ENCODE assay signal across 8 cellular contexts in genomic region chr1:61056674-61057439, GRCh38. TPM values are rescaled to one million over a fixed set of nuclear protein-coding genes. Genes with fewer than 3 reads are reported as not detected.
A peak's percentile ranks its signal among the peaks of the same experiment; 100 is the strongest.
DNase-seq lines count a peak whose midpoint lies in the region; ATAC-seq, FAIRE-seq and TF ChIP-seq lines count a peak whose summit lies in the region.

No MANE protein-coding gene starts in this region.

- H3K27me3 ChIP-seq in IMR-90 (ENCODE audit: control insufficient read depth, insufficient read depth, low read length), result peaks cover 33% of the 10 kb centered on the region
- no peaks in the 10 kb centered on the region for H3K27me3 ChIP-seq in SU-DHL-6 (ENCODE audit: low read length)
- no peaks in the 10 kb centered on the region for H3K27me3 ChIP-seq in skeletal muscle tissue (ENCODE audit: control insufficient read depth in 3 of 3, insufficient read depth in 3 of 3, low read length in 3 of 3)

- H3K23ac ChIP-seq in IMR-90 (ENCODE audit: low read depth, low read length), result 0 out of 2 replicates have a peak overlapping the region, but pooled peaks have one; percentile 8

- no peak overlapping the region for H4K5ac ChIP-seq in IMR-90 (ENCODE audit: low read depth, low read length)

- no peaks in the 10 kb centered on the region for H3K9me1 ChIP-seq in IMR-90 (ENCODE audit: insufficient read depth, low read length)

- in situ Hi-C loops in IMR-90 (cut with MboI; ENCODE audit: low sequenced_read_pairs), result loop anchor here (10.0 kb wide), 1 partner anchor 278 kb away; no protein-coding TSS in a partner anchor

- no peak overlapping the region for H3K4ac ChIP-seq in IMR-90 (ENCODE audit: low read depth, low read length)

- dilution Hi-C loops in IMR-90 (cut with HindIII; ENCODE audit: low sequenced_read_pairs, unreplicated experiment), result no loop called here

- TF ChIP-seq POLR2A in IMR-90 (IDR thresholded peaks at IDR 0.05; ENCODE audit: low read depth, low read length), result no peak

- H3K9me3 ChIP-seq in IMR-90 (ENCODE audit: control insufficient read depth, insufficient read depth, low read length) (no peaks in the 10 kb centered on the region), SU-DHL-6 (ENCODE audit: insufficient read depth, low read length) (no peaks in the 10 kb centered on the region), skeletal muscle tissue (ENCODE audit: control insufficient read depth in 3 of 3, low read length in 3 of 3) (no peaks in the 10 kb centered on the region)

- no peaks in the 10 kb centered on the region for H3K79me1 ChIP-seq in IMR-90 (ENCODE audit: low read depth in 1 of 2, low read length in 2 of 2)

- H3K14ac ChIP-seq in IMR-90 (replicated peaks; ENCODE audit: low read depth, low read length), result no peak overlapping the region

- BruUV-seq in IMR-90 (replicated peaks; lab: Mats Ljungman, UMichigan), result no TSS peak

- H3K79me2 ChIP-seq in SU-DHL-6 (ENCODE audit: insufficient read depth, low read length), result no peaks in the 10 kb centered on the region

- no peaks in the 10 kb centered on the region for H4K20me1 ChIP-seq in IMR-90 (ENCODE audit: insufficient read depth, low read length)
- H4K20me1 ChIP-seq in SU-DHL-6 (ENCODE audit: low read depth, low read length), result no peaks in the 10 kb centered on the region

- H3K36me3 ChIP-seq in IMR-90 (ENCODE audit: control insufficient read depth, insufficient read depth, low read length), result no peaks in the 10 kb centered on the region
- no peaks in the 10 kb centered on the region for H3K36me3 ChIP-seq in SU-DHL-6 (ENCODE audit: low read length)
- no peaks in the 10 kb centered on the region for H3K36me3 ChIP-seq in skeletal muscle tissue (ENCODE audit: control insufficient read depth in 3 of 3, insufficient read depth in 3 of 3, low read length in 3 of 3)

- H3K4me3 ChIP-seq in IMR-90 (ENCODE audit: insufficient read depth, low read depth, low read length) (peak overlapping the region; percentile 53), SU-DHL-6 (ENCODE audit: insufficient read depth, low read length, poor library complexity, severe bottlenecking) (peak overlapping the region; percentile 71), skeletal muscle tissue (ENCODE audit: low read length in 3 of 3) (peak overlapping the region; percentile 85 to 95 (median 87))

- H3K4me2 ChIP-seq in IMR-90 (ENCODE audit: low read depth, low read length) (peak overlapping the region; percentile 64), SU-DHL-6 (ENCODE audit: low read depth, low read length, poor library complexity, severe bottlenecking) (peak overlapping the region; percentile 69)

- TF ChIP-seq CTCF in C4-2B (conservative IDR thresholded peaks at IDR 0.05) (no peak), IMR-90 (conservative IDR thresholded peaks at IDR 0.05; ENCODE audit: low read depth, low read length) (no peak), SU-DHL-6 (IDR thresholded peaks at IDR 0.05; ENCODE audit: insufficient read depth, low read length, poor library complexity, severe bottlenecking) (no peak), D721Med (IDR thresholded peaks at IDR 0.05; ENCODE audit: insufficient read depth, missing control alignments) (no peak)

- peak; percentile 38 for DNase-seq in IMR-90
- peak; percentile 67 for DNase-seq in cerebellar cortex (ENCODE audit: low spot score)
- no peak for DNase-seq in D721Med (ENCODE audit: insufficient read length, low spot score)

- no peak overlapping the region for H2BK5ac ChIP-seq in IMR-90 (ENCODE audit: low read depth, low read length, poor library complexity, severe bottlenecking)

- H2BK20ac ChIP-seq in IMR-90 (ENCODE audit: low read depth, low read length), result no peak overlapping the region

- H2BK15ac ChIP-seq in IMR-90 (ENCODE audit: low read depth, low read length), result no peak overlapping the region

- intact Hi-C loops in IMR-90 (cut with micrococcal nuclease), result loop anchor here (5.0 kb wide), 1 partner anchor 195 kb away; no protein-coding TSS in a partner anchor

- peaks cover 3% of the 10 kb centered on the region; the same call in 1 of the 2 replicates for H3F3A ChIP-seq in SU-DHL-6 (ENCODE audit: insufficient read depth)

- ATAC-seq in IMR-90 (ENCODE audit: low read depth) (peak; percentile 66), GM19452 (IDR thresholded peaks at IDR 0.05; ENCODE audit: unreplicated experiment) (no peak)

- POLR2A ChIA-PET in IMR-90 (lab: Charles Lee; ENCODE audit: unreplicated experiment), result no interaction called here

- H3K18ac ChIP-seq in IMR-90 (ENCODE audit: low read depth, low read length), result no peak overlapping the region

- H2AK5ac ChIP-seq in IMR-90 (ENCODE audit: low read depth, low read length), result no peak overlapping the region

- no peak for TF ChIP-seq RAD21 in IMR-90 (IDR thresholded peaks at IDR 0.05; ENCODE audit: low read length)

- no peak overlapping the region for H2BK120ac ChIP-seq in IMR-90 (ENCODE audit: low read depth, low read length)

- no peak overlapping the region for H4K91ac ChIP-seq in IMR-90 (ENCODE audit: insufficient read depth, low read depth, low read length)

- no peak overlapping the region for H4K8ac ChIP-seq in IMR-90 (ENCODE audit: low read depth in 2 of 2, low read length in 2 of 2)

- FAIRE-seq in islet of Langerhans (lab: Jason Lieb, UNC), result peak; percentile 64
- no peak for FAIRE-seq in D721Med (lab: Jason Lieb, UNC)

- no peaks in the 10 kb centered on the region for H3K9me2 ChIP-seq in SU-DHL-6 (replicated peaks; ENCODE audit: insufficient read depth, low read length)

- CTCF ChIA-PET in IMR-90 (lab: Yijun Ruan, JAX), result interaction anchor here (0.6 to 0.7 kb wide), 2 partner anchors 37 to 75 kb away, joined by 3 to 6 read pairs; no protein-coding TSS in a partner anchor

- 3% methylated on average over 19 of the region's 49 CpGs; no CpG with 5 or more reads in 1 of the 2 experiments for WGBS in IMR-90 (ENCODE audit: extremely low coverage in 2 of 2, insufficient read length in 1 of 2), 2 experiments

- peak overlapping the region; percentile 87 for H2AFZ ChIP-seq in IMR-90 (replicated peaks; ENCODE audit: low read length, poor library complexity)
- peak overlapping the region; percentile 92 for H2AFZ ChIP-seq in SU-DHL-6 (ENCODE audit: low read depth, low read length, severe bottlenecking)

- H2AK9ac ChIP-seq in IMR-90 (replicated peaks; ENCODE audit: low read depth, low read length, poor library complexity), result no peak overlapping the region

- H3K4me1 ChIP-seq in IMR-90 (ENCODE audit: control insufficient read depth, insufficient read depth, low read length) (no peaks in the 10 kb centered on the region; the same call in 1 of the 2 replicates), skeletal muscle tissue (ENCODE audit: control insufficient read depth in 3 of 3, insufficient read depth in 3 of 3, low read length in 3 of 3) (peaks cover 25 to 31% (median 28%) of the 10 kb centered on the region in 3 donors)

- H3K27ac ChIP-seq in C4-2B, result peak overlapping the region; percentile 65
- H3K27ac ChIP-seq in IMR-90 (ENCODE audit: insufficient read depth, low read length), result no peak overlapping the region
- no peak overlapping the region for H3K27ac ChIP-seq in SU-DHL-6 (ENCODE audit: low read depth, low read length)
- H3K27ac ChIP-seq in skeletal muscle tissue (ENCODE audit: low read depth, low read length), result peak overlapping the region; percentile 93

- H3K56ac ChIP-seq in IMR-90 (ENCODE audit: extremely low read depth, insufficient read depth, low read length), result no peak overlapping the region

- H3K9ac ChIP-seq in IMR-90 (ENCODE audit: low read depth, low read length) (peak overlapping the region; percentile 36), SU-DHL-6 (ENCODE audit: low read length) (peak overlapping the region; percentile 61), skeletal muscle tissue (ENCODE audit: low read depth in 1 of 3, low read length in 3 of 3) (peak overlapping the region; percentile 87 to 97 (median 95))

TF ChIP-seq in IMR-90, 13 proteins besides CTCF, POLR2A, EP300 and RAD21:
- TF ChIP-seq BHLHE40 (IDR thresholded peaks at IDR 0.05; ENCODE audit: low read depth, low read length) (peak; percentile 7; the same call in 1 of the 2 replicates), MXI1 (IDR thresholded peaks at IDR 0.05; ENCODE audit: borderline replicate concordance, low read depth, low read length) (no peak; the same call in 1 of the 2 replicates)
TF ChIP-seq in IMR-90: peak in this region for 1.

RNA-seq across cellular contexts. Expression of gene NFIA, which starts 25.5 kb away (rescaled TPM):
- total RNA-seq in IMR-90 (2012; rRNA removed), result 2.2 TPM in 2 replicates
- polyA plus RNA-seq in IMR-90 (2012; rRNA removed), result 1.6 and 1.8 TPM in 2 replicates
- 0.60 and 1.2 TPM in 2 replicates for polyA plus RNA-seq in IMR-90 (2012; cell fraction: cytosol; rRNA removed)
- 0.83 and 1.2 TPM in 2 replicates for polyA plus RNA-seq in IMR-90 (2012; cell fraction: nucleus; rRNA removed; ENCODE audit: low replicate concordance)
- 31.3 TPM for total RNA-seq in skeletal muscle tissue

Comparison
In these comparisons a context has a peak if more than half of its experiments do, and no peak if none do; other contexts are left out.
1. H3K27ac ChIP-seq: peak in C4-2B (single experiment) and skeletal muscle tissue (single experiment); none in IMR-90 (single experiment) and SU-DHL-6 (single experiment).
2. H3K9ac ChIP-seq: peak in every context shown above with its lines; median percentile 95 in skeletal muscle tissue; 61 in SU-DHL-6; 36 in IMR-90.
3. RNA of gene NFIA, which starts 25.5 kb away (total RNA-seq): 31.3 TPM in skeletal muscle tissue (single experiment); 2.2 TPM in IMR-90; every median in the first group is over 10 times any median in the second.
4. Peak in every context shown above with its lines, with median percentiles within 50 percentile points of each other: H3K4me3 ChIP-seq.